Comparison of ENCODE assay signal across 6 cellular contexts in genomic region chr10:124860426-124860825, GRCh38.
"Had no signal": no experiment of that assay in that cellular context is flagged by ENCODE, and none has a peak within 500 bp of the region (broad histone marks: within the 10 kb centered on the region; RNA-seq: fewer than 3 reads in every experiment).

No MANE protein-coding gene starts in this region.

- DNase-seq: GM23248, GOT3, H7, H9, HCEC 1CT, HFFc6 had no signal
